In the genomic region with DNA sequence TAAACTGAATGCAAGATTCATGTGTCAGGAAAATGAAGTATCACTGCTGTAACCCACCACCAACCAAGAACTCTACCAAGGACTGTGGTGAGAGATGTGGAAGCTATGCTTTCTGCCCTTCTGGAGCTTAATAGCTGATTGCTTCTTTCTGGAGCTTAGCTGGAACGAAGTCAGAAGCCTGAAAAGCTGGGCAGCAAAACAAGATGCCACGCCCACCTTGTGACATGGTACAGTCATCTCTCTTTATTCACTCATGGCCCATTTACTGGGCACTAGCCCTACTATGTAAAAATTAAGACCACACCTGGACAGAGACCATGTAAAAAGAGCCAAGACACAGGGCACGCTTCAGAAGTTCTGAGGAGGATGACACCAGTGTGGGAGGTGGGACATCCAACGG, we compare ENCODE assay signal across 19 cellular contexts. TPM values are rescaled to one million over a fixed set of nuclear protein-coding genes. Genes with fewer than 3 reads are reported as not detected.
DNase-seq lines count a peak whose midpoint lies in the region; ATAC-seq and TF ChIP-seq lines count a peak whose summit lies in the region.
"Had no signal": no experiment of that assay in that cellular context is flagged by ENCODE, and none has a peak within 500 bp of the region (broad histone marks: within the 10 kb centered on the region; RNA-seq: fewer than 3 reads in every experiment).

No MANE protein-coding gene starts in this region.

- H3F3A ChIP-seq in neural cell (ENCODE audit: insufficient read depth, low read length, poor library complexity, severe bottlenecking) = no peaks in the 10 kb centered on the region

- H3K36me3 Mint-ChIP-seq in brain (peaks cover 31% of the 10 kb centered on the region), type B pancreatic cell (peaks cover 13% of the 10 kb centered on the region)

- H3K4me1 Mint-ChIP-seq in brain (peaks cover 54% of the 10 kb centered on the region), type B pancreatic cell (ENCODE audit: unreplicated experiment) (peaks cover 70% of the 10 kb centered on the region)

- no peaks in the 10 kb centered on the region for H3K9me2 ChIP-seq in neural cell (ENCODE audit: insufficient read depth, low read length)

- ATAC-seq in heart left ventricle = no peak
- ATAC-seq: T-helper 17 cell had no signal

- H3K27ac Mint-ChIP-seq in brain (peak overlapping the region in 3 of 5 experiments; percentile 13 to 39 (median 18)), type B pancreatic cell (peak overlapping the region; percentile 12)
- H3K27ac Mint-ChIP-seq: CD4-positive, alpha-beta T cell; T-helper 17 cell had no signal

- H3K9ac ChIP-seq in neural cell (ENCODE audit: low read length) = no peak overlapping the region

- TF ChIP-seq CTCF in heart left ventricle (IDR thresholded peaks at IDR 0.05) (no peak), right atrium auricular region (IDR thresholded peaks at IDR 0.05) (no peak), brain (conservative IDR thresholded peaks at IDR 0.05) (no peak), neural cell (IDR thresholded peaks at IDR 0.05; ENCODE audit: poor library complexity, severe bottlenecking) (no peak), type B pancreatic cell (conservative IDR thresholded peaks at IDR 0.05) (no peak)

- H3K36me3 ChIP-seq in heart left ventricle (peaks cover 0 to 30% (median 18%) of the 10 kb centered on the region in 9 donors), right atrium auricular region (peaks cover 22% of the 10 kb centered on the region), neural cell (ENCODE audit: insufficient read depth, low read length) (no peaks in the 10 kb centered on the region)
- H3K36me3 ChIP-seq: colonic mucosa had no signal

- H3K4me3 Mint-ChIP-seq in brain (no peak overlapping the region), type B pancreatic cell (no peak overlapping the region)
- H3K4me3 Mint-ChIP-seq: CD4-positive, alpha-beta T cell; T-helper 17 cell had no signal

- WGBS in heart left ventricle, 4 donors = 88 to 93% (median 89%) methylated on average over 4 of the region's 4 CpGs

- H3K27me3 ChIP-seq in heart left ventricle (no peaks in the 10 kb centered on the region), right atrium auricular region (no peaks in the 10 kb centered on the region), neural cell (ENCODE audit: insufficient read depth, low read depth, low read length) (no peaks in the 10 kb centered on the region)
- H3K27me3 ChIP-seq: colonic mucosa, transverse colon had no signal

- H3K9me3 Mint-ChIP-seq in brain (peaks cover 5 to 10% (median 6%) of the 10 kb centered on the region in 5 experiments), type B pancreatic cell (no peaks in the 10 kb centered on the region)
- H3K9me3 Mint-ChIP-seq: CD4-positive, alpha-beta T cell had no signal

- DNase-seq in heart left ventricle (no peak), right atrium auricular region (ENCODE audit: low spot score) (no peak), type B pancreatic cell (ENCODE audit: extremely low spot score, unreplicated experiment) (no peak), KBM-7 (no peak), KG1 (lab: John Stamatoyannopoulos, UW) (no peak), RKO (ENCODE audit: low spot score) (no peak)
- DNase-seq: activated effector memory CD4-positive, alpha-beta T cell treated with Interleukin-2 at 50 U/mL for 16 hours; amygdala; CD4-positive, alpha-beta T cell; colonic mucosa; EL; islet precursor cell; NCI-H226; occipital lobe; Right ventricle myocardium superior; T-helper 17 cell; transverse colon had no signal

- peaks cover 10 to 62% (median 41%) of the 10 kb centered on the region in 12 donors for H3K4me1 ChIP-seq in heart left ventricle
- H3K4me1 ChIP-seq in right atrium auricular region = peaks cover 0 to 44% of the 10 kb centered on the region in 2 donors

- H3K4me3 ChIP-seq in heart left ventricle = no peak overlapping the region
- H3K4me3 ChIP-seq in right atrium auricular region = no peak overlapping the region
- no peak overlapping the region for H3K4me3 ChIP-seq in neural cell (ENCODE audit: low read length)
- H3K4me3 ChIP-seq: colonic mucosa, transverse colon had no signal

- TF ChIP-seq POLR2A in heart left ventricle (IDR thresholded peaks at IDR 0.05) = no peak

- peaks cover 0 to under 1% (median 0%) of the 10 kb centered on the region in 12 donors for H3K9me3 ChIP-seq in heart left ventricle
- H3K9me3 ChIP-seq in right atrium auricular region = no peaks in the 10 kb centered on the region
- H3K9me3 ChIP-seq in neural cell (ENCODE audit: low read length) = no peaks in the 10 kb centered on the region
- H3K9me3 ChIP-seq: colonic mucosa, transverse colon had no signal

- no peaks in the 10 kb centered on the region for H3K79me2 ChIP-seq in neural cell (replicated peaks; ENCODE audit: insufficient read depth, low read length)

- TF ChIP-seq RAD21 in neural cell (conservative IDR thresholded peaks at IDR 0.05) = no peak

- intact Hi-C loops in heart left ventricle (cut with DNase I) = loop anchor here in 2 of 10 donors (5.0 to 10.0 kb wide), 3 partner anchors 47 to 68 kb away; a partner anchor contains a TSS

- no peak overlapping the region for H3K4me2 ChIP-seq in neural cell (ENCODE audit: low read length)

- no peak overlapping the region for H2AFZ ChIP-seq in neural cell (ENCODE audit: low read depth, low read length)

- no peaks in the 10 kb centered on the region for H4K20me1 ChIP-seq in neural cell (ENCODE audit: insufficient read depth)

- H3K27me3 Mint-ChIP-seq in brain = no peaks in the 10 kb centered on the region
- H3K27me3 Mint-ChIP-seq in type B pancreatic cell = no peaks in the 10 kb centered on the region
- H3K27me3 Mint-ChIP-seq: CD4-positive, alpha-beta T cell; T-helper 17 cell had no signal

- in situ Hi-C loops in KBM-7 (cut with MboI; ENCODE audit: low pct_unique_long_range_greater_than_20kb, low sequenced_read_pairs) = no loop called here

- H3K27ac ChIP-seq in heart left ventricle = peak overlapping the region in 8 of 12 donors; percentile 10 to 78 (median 72)
- peak overlapping the region in 1 of 2 donors; percentile 71 for H3K27ac ChIP-seq in right atrium auricular region
- H3K27ac ChIP-seq in neural cell (ENCODE audit: low read length) = peak overlapping the region; percentile 0

- TF ChIP-seq EP300 in neural cell (conservative IDR thresholded peaks at IDR 0.05; ENCODE audit: poor library complexity, severe bottlenecking) = no peak

TF ChIP-seq in neural cell, 6 proteins besides CTCF, POLR2A, EP300 and RAD21:
- TF ChIP-seq POLR2AphosphoS5 (IDR thresholded peaks at IDR 0.05) = no peak
- TF ChIP-seq SMC3 (conservative IDR thresholded peaks at IDR 0.05; ENCODE audit: poor library complexity) = no peak
- TF ChIP-seq EZH2 (IDR thresholded peaks at IDR 0.05; ENCODE audit: borderline replicate concordance, insufficient read depth, low read length, poor library complexity, severe bottlenecking) = no peak
- TF ChIP-seq TAF1 (IDR thresholded peaks at IDR 0.05; ENCODE audit: low read depth) = no peak
- no peak for TF ChIP-seq MXI1 (conservative IDR thresholded peaks at IDR 0.05; ENCODE audit: poor library complexity, severe bottlenecking)
- TF ChIP-seq, protein P1, sequence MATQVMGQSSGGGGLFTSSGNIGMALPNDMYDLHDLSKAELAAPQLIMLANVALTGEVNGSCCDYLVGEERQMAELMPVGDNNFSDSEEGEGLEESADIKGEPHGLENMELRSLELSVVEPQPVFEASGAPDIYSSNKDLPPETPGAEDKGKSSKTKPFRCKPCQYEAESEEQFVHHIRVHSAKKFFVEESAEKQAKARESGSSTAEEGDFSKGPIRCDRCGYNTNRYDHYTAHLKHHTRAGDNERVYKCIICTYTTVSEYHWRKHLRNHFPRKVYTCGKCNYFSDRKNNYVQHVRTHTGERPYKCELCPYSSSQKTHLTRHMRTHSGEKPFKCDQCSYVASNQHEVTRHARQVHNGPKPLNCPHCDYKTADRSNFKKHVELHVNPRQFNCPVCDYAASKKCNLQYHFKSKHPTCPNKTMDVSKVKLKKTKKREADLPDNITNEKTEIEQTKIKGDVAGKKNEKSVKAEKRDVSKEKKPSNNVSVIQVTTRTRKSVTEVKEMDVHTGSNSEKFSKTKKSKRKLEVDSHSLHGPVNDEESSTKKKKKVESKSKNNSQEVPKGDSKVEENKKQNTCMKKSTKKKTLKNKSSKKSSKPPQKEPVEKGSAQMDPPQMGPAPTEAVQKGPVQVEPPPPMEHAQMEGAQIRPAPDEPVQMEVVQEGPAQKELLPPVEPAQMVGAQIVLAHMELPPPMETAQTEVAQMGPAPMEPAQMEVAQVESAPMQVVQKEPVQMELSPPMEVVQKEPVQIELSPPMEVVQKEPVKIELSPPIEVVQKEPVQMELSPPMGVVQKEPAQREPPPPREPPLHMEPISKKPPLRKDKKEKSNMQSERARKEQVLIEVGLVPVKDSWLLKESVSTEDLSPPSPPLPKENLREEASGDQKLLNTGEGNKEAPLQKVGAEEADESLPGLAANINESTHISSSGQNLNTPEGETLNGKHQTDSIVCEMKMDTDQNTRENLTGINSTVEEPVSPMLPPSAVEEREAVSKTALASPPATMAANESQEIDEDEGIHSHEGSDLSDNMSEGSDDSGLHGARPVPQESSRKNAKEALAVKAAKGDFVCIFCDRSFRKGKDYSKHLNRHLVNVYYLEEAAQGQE (IDR thresholded peaks at IDR 0.05; ENCODE audit: borderline replicate concordance) = no peak

RNA-seq across cellular contexts. Expression of a gene that starts 48.1 kb away (rescaled TPM):
- total RNA-seq in heart left ventricle (10 to 100 TPM; 42.2 to 55.8 (median 51.1) TPM), right atrium auricular region (10 to 100 TPM; 42.6 to 44.4 TPM), type B pancreatic cell (ENCODE audit: low replicate concordance) (20.4 and 23.3 TPM in 2 replicates)
- polyA plus RNA-seq in heart left ventricle (10 to 100 TPM; 16.8 to 49.1 TPM), brain (ENCODE audit: insufficient read depth, low read depth, low replicate concordance) (29.1 TPM), neural cell (19.7 and 20.6 TPM in 2 replicates)
- 30.2 and 41.6 TPM in 2 replicates for polyA minus RNA-seq in neural cell
